Comparison of ENCODE assay signal across 23 cellular contexts in genomic region chr3:179733797-179734196, GRCh38.
"Had no signal": no experiment of that assay in that cellular context is flagged by ENCODE, and none has a peak within 500 bp of the region (broad histone marks: within the 10 kb centered on the region; RNA-seq: fewer than 3 reads in every experiment).

No MANE protein-coding gene starts in this region.

- H3K9me3 Mint-ChIP-seq: activated naive CD4-positive, alpha-beta T cell treated with anti-CD3 and anti-CD28 coated beads, Interleukin-2, amount 50 U/mL, for 72 hours; activated T-cell treated with anti-CD3 and anti-CD28 coated beads, Interleukin-2, amount 50 U/mL, for 4 hours; activated T-helper 17 cell treated with anti-CD3 and anti-CD28 coated beads, Interleukin-2, amount 50 U/mL, for 72 hours; immature natural killer cell; naive thymus-derived CD8-positive, alpha-beta T cell; neural crest cell had no signal

- DNase-seq: activated CD4-positive, alpha-beta T cell treated with anti-CD3 and anti-CD28 coated beads for 48 hours; activated CD4-positive, alpha-beta T cell treated with anti-CD3 and anti-CD28 coated beads, Interleukin-2, amount 50 U/mL, for 48 hours; activated CD4-positive, CD25-positive, alpha-beta regulatory T cell; activated T-cell treated with anti-CD3 and anti-CD28 coated beads, Interleukin-2, amount 50 U/mL, for 4 hours; colonic mucosa; effector CD8-positive, alpha-beta T cell; glutamatergic neuron; immature natural killer cell; kidney; lower lobe of right lung; mesenchymal stem cell; naive thymus-derived CD8-positive, alpha-beta T cell; occipital lobe; stimulated activated CD4-positive, alpha-beta T cell treated with anti-CD3 and anti-CD28 coated beads, Interleukin-15, amount 100 ng/mL, for 24 hours; stimulated activated CD4-positive, alpha-beta T cell treated with anti-CD3 and anti-CD28 coated beads, Interleukin-2, amount 100 ng/mL, for 24 hours; stimulated activated naive CD4-positive, alpha-beta T cell; uterus had no signal

- H3K4me3 Mint-ChIP-seq: activated T-cell treated with anti-CD3 and anti-CD28 coated beads, Interleukin-2, amount 50 U/mL, for 4 hours; activated T-helper 17 cell treated with anti-CD3 and anti-CD28 coated beads, Interleukin-2, amount 50 U/mL, for 72 hours; immature natural killer cell; naive thymus-derived CD8-positive, alpha-beta T cell; neural crest cell had no signal

- H3K79me2 ChIP-seq: parathyroid adenoma had no signal

- H3K9me3 ChIP-seq: colonic mucosa, lower lobe of right lung, uterus had no signal

- H3K27me3 ChIP-seq: colonic mucosa, uterus had no signal

- H3K36me3 ChIP-seq: colonic mucosa, uterus had no signal

- H3K27ac Mint-ChIP-seq: activated T-helper 17 cell treated with anti-CD3 and anti-CD28 coated beads, Interleukin-2, amount 50 U/mL, for 72 hours; immature natural killer cell had no signal

- H3K27me3 Mint-ChIP-seq: activated T-helper 17 cell treated with anti-CD3 and anti-CD28 coated beads, Interleukin-2, amount 50 U/mL, for 72 hours; naive thymus-derived CD8-positive, alpha-beta T cell had no signal

- H3K4me1 ChIP-seq: colonic mucosa, lower lobe of right lung, parathyroid adenoma, uterus had no signal

- H3K4me3 ChIP-seq: colonic mucosa, lower lobe of right lung, SK-N-MC, uterus had no signal

- H2AFZ ChIP-seq: parathyroid adenoma had no signal

- ATAC-seq: activated T-cell treated with anti-CD3 and anti-CD28 coated beads, Interleukin-2, amount 50 U/mL, for 4 hours; lower lobe of right lung; naive thymus-derived CD8-positive, alpha-beta T cell had no signal

- H3K36me3 Mint-ChIP-seq: activated naive CD4-positive, alpha-beta T cell treated with anti-CD3 and anti-CD28 coated beads, Interleukin-2, amount 50 U/mL, for 72 hours had no signal

- H3K4me1 Mint-ChIP-seq: activated T-helper 17 cell treated with anti-CD3 and anti-CD28 coated beads, Interleukin-2, amount 50 U/mL, for 72 hours; immature natural killer cell; neural crest cell had no signal

- H3K27ac ChIP-seq: colonic mucosa, epithelial cell of prostate, parathyroid adenoma, SK-N-MC, uterus had no signal

- H3K9ac ChIP-seq: parathyroid adenoma had no signal
